Comparison of ENCODE assay signal across 15 cellular contexts in the genomic region with DNA sequence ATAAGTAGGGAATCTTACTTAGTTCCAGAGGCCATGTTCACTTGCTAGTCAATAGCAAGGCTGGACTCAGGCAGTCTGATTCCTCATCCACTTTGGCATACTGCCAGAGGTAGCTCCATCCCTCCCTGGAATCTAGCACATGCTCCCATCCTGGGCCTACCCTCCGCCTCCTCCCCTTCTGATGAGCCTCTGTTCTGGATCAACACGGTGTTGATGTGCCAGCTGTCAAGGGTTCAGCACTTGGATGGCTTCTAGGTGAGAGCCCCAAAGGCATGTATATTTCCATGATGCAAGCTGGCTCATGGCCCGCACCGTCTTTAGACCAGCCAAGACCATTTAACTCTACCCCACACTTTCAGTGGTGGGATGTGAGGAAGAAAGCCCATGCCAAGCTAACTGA.
A peak's percentile ranks its signal among the peaks of the same experiment; 100 is the strongest.
DNase-seq lines count a peak whose midpoint lies in the region; ATAC-seq and TF ChIP-seq lines count a peak whose summit lies in the region.
"Had no signal": no experiment of that assay in that cellular context is flagged by ENCODE, and none has a peak within 500 bp of the region (broad histone marks: within the 10 kb centered on the region; RNA-seq: fewer than 3 reads in every experiment).

No MANE protein-coding gene starts in this region.

- no peak for TF ChIP-seq POLR2A in erythroblast (IDR thresholded peaks at IDR 0.05; ENCODE audit: low read length)

- in situ Hi-C loops in ACHN (cut with HindIII; ENCODE audit: low pct_ligation_motif_present, low pct_unique_long_range_greater_than_20kb, low sequenced_read_pairs), result no loop called here

- no peak for ATAC-seq in HG02623 (IDR thresholded peaks at IDR 0.05; ENCODE audit: unreplicated experiment)
- ATAC-seq: activated CD4-positive, alpha-beta T cell treated with anti-CD3 and anti-CD28 coated beads for 36 hours; activated T-cell treated with anti-CD3 and anti-CD28 coated beads, Interleukin-2, amount 50 U/mL, for 4 hours; T-cell had no signal

- DNase-seq in Ammon's horn (ENCODE audit: low spot score) (peak; percentile 5), NCI-H1105 treated with DMSO at 0.1 percent for 48 hours (lab: John Stamatoyannopoulos, UW) (peak; percentile 42), amniotic epithelial cell (ENCODE audit: low read depth) (peak; percentile 9), kidney tubule cell (ENCODE audit: low spot score) (peak; percentile 17), erythroblast (lab: John Stamatoyannopoulos, UW) (no peak), ACHN (no peak), UCSD-AML1 (lab: John Stamatoyannopoulos, UW; ENCODE audit: unreplicated experiment) (no peak)
- DNase-seq: activated CD4-positive, alpha-beta T cell treated with anti-CD3 and anti-CD28 coated beads for 36 hours; activated T-cell treated with anti-CD3 and anti-CD28 coated beads, Interleukin-2, amount 50 U/mL, for 4 hours; colonic mucosa; immature natural killer cell; PC-9; T-cell; trophoblast cell had no signal

Comparison
In these comparisons a context has a peak if more than half of its experiments do, and no peak if none do; other contexts are left out.
1. DNase-seq: peak in Ammon's horn (single experiment), NCI-H1105 treated with DMSO at 0.1 percent for 48 hours (single experiment), amniotic epithelial cell (single experiment) and kidney tubule cell (single experiment); none in erythroblast (0 of 2), ACHN (single experiment) and UCSD-AML1 (single experiment).